ENCODE assay signal across 19 cellular contexts in the genomic region with DNA sequence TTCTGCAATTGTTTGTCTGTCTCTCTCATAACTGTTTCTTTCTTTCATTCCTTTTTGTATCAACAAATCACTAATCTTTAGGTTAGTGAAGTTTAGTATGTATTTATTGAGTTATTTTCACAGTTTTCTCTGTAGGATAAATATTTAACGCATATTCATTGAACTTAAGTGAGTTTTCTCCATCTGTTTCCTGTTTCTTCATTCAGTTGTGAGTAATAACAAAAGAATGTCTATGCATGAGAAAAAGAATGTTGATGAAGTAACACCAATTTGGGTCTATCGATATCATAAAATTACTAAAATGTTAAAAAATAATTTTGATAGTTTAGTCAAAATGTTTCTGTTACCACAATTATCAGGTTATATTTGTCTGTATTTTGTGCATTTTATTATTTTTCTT.
DNase-seq lines count a peak whose midpoint lies in the region; ATAC-seq and TF ChIP-seq lines count a peak whose summit lies in the region.
"Had no signal": no experiment of that assay in that cellular context is flagged by ENCODE, and none has a peak within 500 bp of the region (broad histone marks: within the 10 kb centered on the region; RNA-seq: fewer than 3 reads in every experiment).

No MANE protein-coding gene starts in this region.

- H3K4me1 Mint-ChIP-seq in Calu3 (ENCODE audit: low read depth, unreplicated experiment) (peaks cover 8% of the 10 kb centered on the region), chondrocyte (ENCODE audit: low read depth) (peaks cover 16% of the 10 kb centered on the region)
- H3K4me1 Mint-ChIP-seq: activated naive CD4-positive, alpha-beta T cell treated with anti-CD3 and anti-CD28 coated beads, Interleukin-2, amount 10 ng/mL, durations not matched to agents 7 days and 5 days; central memory CD8-positive, alpha-beta T cell; nephron progenitor cell had no signal

- no CpG with 5 or more reads among the region's 2 CpGs for WGBS in IMR-90 (ENCODE audit: extremely low coverage in 2 of 2, insufficient read length in 1 of 2), 2 experiments

- no peaks in the 10 kb centered on the region for H4K20me1 ChIP-seq in IMR-90 (ENCODE audit: insufficient read depth, low read length)

- no peak overlapping the region for H2AFZ ChIP-seq in IMR-90 (replicated peaks; ENCODE audit: low read length, poor library complexity)
- H2AFZ ChIP-seq: hepatocyte had no signal

- H3K9me1 ChIP-seq in IMR-90 (ENCODE audit: insufficient read depth, low read length): no peaks in the 10 kb centered on the region

- H2BK15ac ChIP-seq in IMR-90 (ENCODE audit: low read depth, low read length): no peak overlapping the region

- no peaks in the 10 kb centered on the region for H3K9me3 Mint-ChIP-seq in Calu3 (ENCODE audit: low read depth, unreplicated experiment)
- no peaks in the 10 kb centered on the region for H3K9me3 Mint-ChIP-seq in chondrocyte (ENCODE audit: low read depth)
- H3K9me3 Mint-ChIP-seq: nephron progenitor cell had no signal

- BruUV-seq in Calu3 (replicated peaks; lab: Mats Ljungman, UMichigan) (no TSS peak), IMR-90 (replicated peaks; lab: Mats Ljungman, UMichigan) (no TSS peak)

- H2BK20ac ChIP-seq in IMR-90 (ENCODE audit: low read depth, low read length): no peak overlapping the region

- no peak overlapping the region for H3K4ac ChIP-seq in IMR-90 (ENCODE audit: low read depth, low read length)

- H4K8ac ChIP-seq in IMR-90 (ENCODE audit: low read depth in 2 of 2, low read length in 2 of 2): no peak overlapping the region

- POLR2A ChIA-PET in IMR-90 (lab: Charles Lee; ENCODE audit: unreplicated experiment): no interaction called here

- TF ChIP-seq POLR2A in IMR-90 (IDR thresholded peaks at IDR 0.05; ENCODE audit: low read depth, low read length): no peak

- no peak for TF ChIP-seq RAD21 in IMR-90 (IDR thresholded peaks at IDR 0.05; ENCODE audit: low read length)

- ATAC-seq in IMR-90 (ENCODE audit: low read depth): no peak
- ATAC-seq in HG03280 (IDR thresholded peaks at IDR 0.05; ENCODE audit: unreplicated experiment): no peak

- H3K4me2 ChIP-seq in IMR-90 (ENCODE audit: low read depth, low read length): no peak overlapping the region
- H3K4me2 ChIP-seq: hepatocyte had no signal

- no peaks in the 10 kb centered on the region for H3K27me3 ChIP-seq in IMR-90 (ENCODE audit: control insufficient read depth, insufficient read depth, low read length)
- H3K27me3 ChIP-seq: hepatocyte, stomach had no signal

- H3K4me3 Mint-ChIP-seq in Calu3 (ENCODE audit: low read depth, unreplicated experiment): no peak overlapping the region
- no peak overlapping the region for H3K4me3 Mint-ChIP-seq in chondrocyte (ENCODE audit: unreplicated experiment)
- H3K4me3 Mint-ChIP-seq: activated naive CD4-positive, alpha-beta T cell treated with anti-CD3 and anti-CD28 coated beads, Interleukin-2, amount 10 ng/mL, durations not matched to agents 7 days and 5 days; central memory CD8-positive, alpha-beta T cell; nephron progenitor cell had no signal

- H4K91ac ChIP-seq in IMR-90 (ENCODE audit: insufficient read depth, low read depth, low read length): no peak overlapping the region

- DNase-seq in Calu3 (no peak), IMR-90 (peak; percentile 21), chondrocyte (ENCODE audit: low spot score) (no peak), kidney tubule cell (ENCODE audit: low spot score) (peak; percentile 10), DMS79 (lab: John Stamatoyannopoulos, UW) (no peak), mucosa of gallbladder (ENCODE audit: low spot score) (no peak)
- no peak for DNase-seq in activated CD4-positive, alpha-beta T cell treated with anti-CD3 and anti-CD28 coated beads, Interleukin-2, amount 50 U/mL, for 1 hour
- DNase-seq: activated CD8-positive, alpha-beta memory T cell treated with anti-CD3 and anti-CD28 coated beads, Interleukin-2, amount 50 U/mL, for 4 hours; activated naive CD4-positive, alpha-beta T cell treated with anti-CD3 and anti-CD28 coated beads, Interleukin-2, amount 10 ng/mL, durations not matched to agents 7 days and 5 days; COR-L47; left ventricle myocardium inferior; NCI-H1694; nephron progenitor cell; stomach; T-helper 1 cell had no signal

- no peak overlapping the region for H2AK5ac ChIP-seq in IMR-90 (ENCODE audit: low read depth, low read length)

- no peaks in the 10 kb centered on the region for H3K27me3 Mint-ChIP-seq in Calu3 (ENCODE audit: unreplicated experiment)
- H3K27me3 Mint-ChIP-seq in chondrocyte (ENCODE audit: low read depth): no peaks in the 10 kb centered on the region
- H3K27me3 Mint-ChIP-seq: activated naive CD4-positive, alpha-beta T cell treated with anti-CD3 and anti-CD28 coated beads, Interleukin-2, amount 10 ng/mL, durations not matched to agents 7 days and 5 days; central memory CD8-positive, alpha-beta T cell had no signal

- no peak overlapping the region for H2BK5ac ChIP-seq in IMR-90 (ENCODE audit: low read depth, low read length, poor library complexity, severe bottlenecking)

- no peak overlapping the region for H3K23ac ChIP-seq in IMR-90 (ENCODE audit: low read depth, low read length)

- intact Hi-C loops in Calu3 (cut with micrococcal nuclease; ENCODE audit: unreplicated experiment) (no loop called here), IMR-90 (cut with micrococcal nuclease) (no loop called here)

- TF ChIP-seq CTCF in Calu3 (IDR thresholded peaks at IDR 0.05; ENCODE audit: unreplicated experiment) (no peak), IMR-90 (conservative IDR thresholded peaks at IDR 0.05; ENCODE audit: low read depth, low read length) (no peak), chondrocyte (IDR thresholded peaks at IDR 0.05) (no peak)

- H3K56ac ChIP-seq in IMR-90 (ENCODE audit: extremely low read depth, insufficient read depth, low read length): no peak overlapping the region

- H3K18ac ChIP-seq in IMR-90 (ENCODE audit: low read depth, low read length): no peak overlapping the region

- no peaks in the 10 kb centered on the region for H3K36me3 ChIP-seq in IMR-90 (ENCODE audit: control insufficient read depth, insufficient read depth, low read length)
- H3K36me3 ChIP-seq: left ventricle myocardium inferior, stomach had no signal

- no peak overlapping the region for H4K5ac ChIP-seq in IMR-90 (ENCODE audit: low read depth, low read length)

- peak overlapping the region; percentile 84 for H3K27ac Mint-ChIP-seq in Calu3 (ENCODE audit: unreplicated experiment)
- peak overlapping the region; percentile 82 for H3K27ac Mint-ChIP-seq in chondrocyte (ENCODE audit: unreplicated experiment)
- H3K27ac Mint-ChIP-seq: activated naive CD4-positive, alpha-beta T cell treated with anti-CD3 and anti-CD28 coated beads, Interleukin-2, amount 10 ng/mL, durations not matched to agents 7 days and 5 days; nephron progenitor cell had no signal

- no peaks in the 10 kb centered on the region for H3K4me1 ChIP-seq in IMR-90 (ENCODE audit: control insufficient read depth, insufficient read depth, low read length)
- H3K4me1 ChIP-seq: left ventricle myocardium inferior, stomach had no signal

- H3K14ac ChIP-seq in IMR-90 (replicated peaks; ENCODE audit: low read depth, low read length): no peak overlapping the region

- CTCF ChIA-PET in Calu3 (lab: Charles Lee): no interaction called here
- CTCF ChIA-PET in IMR-90 (lab: Yijun Ruan, JAX): no interaction called here

- in situ Hi-C loops in IMR-90 (cut with MboI; ENCODE audit: low sequenced_read_pairs): no loop called here

- no peak overlapping the region for H2BK120ac ChIP-seq in IMR-90 (ENCODE audit: low read depth, low read length)

- H2AK9ac ChIP-seq in IMR-90 (replicated peaks; ENCODE audit: low read depth, low read length, poor library complexity): no peak overlapping the region

- dilution Hi-C loops in IMR-90 (cut with HindIII; ENCODE audit: low sequenced_read_pairs, unreplicated experiment): no loop called here

- no peak overlapping the region for H3K27ac ChIP-seq in IMR-90 (ENCODE audit: insufficient read depth, low read length)
- H3K27ac ChIP-seq: epithelial cell of prostate, hepatocyte, left ventricle myocardium inferior, stomach had no signal

- H3K36me3 Mint-ChIP-seq in Calu3 (ENCODE audit: insufficient read depth, unreplicated experiment): peaks cover 5% of the 10 kb centered on the region
- no peaks in the 10 kb centered on the region for H3K36me3 Mint-ChIP-seq in chondrocyte (ENCODE audit: low read depth)
- H3K36me3 Mint-ChIP-seq: activated naive CD4-positive, alpha-beta T cell treated with anti-CD3 and anti-CD28 coated beads, Interleukin-2, amount 10 ng/mL, durations not matched to agents 7 days and 5 days had no signal

- H3K9ac ChIP-seq in IMR-90 (ENCODE audit: low read depth, low read length): no peak overlapping the region

- no peak overlapping the region for H3K4me3 ChIP-seq in IMR-90 (ENCODE audit: insufficient read depth, low read depth, low read length)
- H3K4me3 ChIP-seq: hepatocyte, left ventricle myocardium inferior, stomach had no signal

- no peaks in the 10 kb centered on the region for H3K79me1 ChIP-seq in IMR-90 (ENCODE audit: low read depth in 1 of 2, low read length in 2 of 2)

- H3K9me3 ChIP-seq in IMR-90 (ENCODE audit: control insufficient read depth, insufficient read depth, low read length): no peaks in the 10 kb centered on the region; the same call in 1 of the 2 replicates
- H3K9me3 ChIP-seq: left ventricle myocardium inferior had no signal

TF ChIP-seq in IMR-90, 13 proteins besides CTCF, POLR2A, EP300 and RAD21:
- peak; percentile 29; the same call in 1 of the 2 replicates for TF ChIP-seq CEBPB (IDR thresholded peaks at IDR 0.05; ENCODE audit: low read depth, low read length)
- TF ChIP-seq, protein P1, sequence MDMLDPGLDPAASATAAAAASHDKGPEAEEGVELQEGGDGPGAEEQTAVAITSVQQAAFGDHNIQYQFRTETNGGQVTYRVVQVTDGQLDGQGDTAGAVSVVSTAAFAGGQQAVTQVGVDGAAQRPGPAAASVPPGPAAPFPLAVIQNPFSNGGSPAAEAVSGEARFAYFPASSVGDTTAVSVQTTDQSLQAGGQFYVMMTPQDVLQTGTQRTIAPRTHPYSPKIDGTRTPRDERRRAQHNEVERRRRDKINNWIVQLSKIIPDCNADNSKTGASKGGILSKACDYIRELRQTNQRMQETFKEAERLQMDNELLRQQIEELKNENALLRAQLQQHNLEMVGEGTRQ (IDR thresholded peaks at IDR 0.05; ENCODE audit: low read depth, low read length): no peak
- TF ChIP-seq RFX5 (IDR thresholded peaks at IDR 0.05; ENCODE audit: low read depth, low read length): no peak
- TF ChIP-seq, protein P2, sequence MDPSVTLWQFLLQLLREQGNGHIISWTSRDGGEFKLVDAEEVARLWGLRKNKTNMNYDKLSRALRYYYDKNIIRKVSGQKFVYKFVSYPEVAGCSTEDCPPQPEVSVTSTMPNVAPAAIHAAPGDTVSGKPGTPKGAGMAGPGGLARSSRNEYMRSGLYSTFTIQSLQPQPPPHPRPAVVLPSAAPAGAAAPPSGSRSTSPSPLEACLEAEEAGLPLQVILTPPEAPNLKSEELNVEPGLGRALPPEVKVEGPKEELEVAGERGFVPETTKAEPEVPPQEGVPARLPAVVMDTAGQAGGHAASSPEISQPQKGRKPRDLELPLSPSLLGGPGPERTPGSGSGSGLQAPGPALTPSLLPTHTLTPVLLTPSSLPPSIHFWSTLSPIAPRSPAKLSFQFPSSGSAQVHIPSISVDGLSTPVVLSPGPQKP (IDR thresholded peaks at IDR 0.05; ENCODE audit: borderline replicate concordance, low read depth, low read length): no peak

Comparison
In these comparisons a context has a peak if more than half of its experiments do, and no peak if none do; other contexts are left out.
1. DNase-seq: peak in IMR-90 (single experiment) and kidney tubule cell (single experiment); none in Calu3 (single experiment), chondrocyte (single experiment), DMS79 (single experiment), activated CD4-positive, alpha-beta T cell treated with anti-CD3 and anti-CD28 coated beads, Interleukin-2, amount 50 U/mL, for 1 hour (single experiment) and mucosa of gallbladder (single experiment).